9 cellular contexts compared by ENCODE assay signal in the genomic region with DNA sequence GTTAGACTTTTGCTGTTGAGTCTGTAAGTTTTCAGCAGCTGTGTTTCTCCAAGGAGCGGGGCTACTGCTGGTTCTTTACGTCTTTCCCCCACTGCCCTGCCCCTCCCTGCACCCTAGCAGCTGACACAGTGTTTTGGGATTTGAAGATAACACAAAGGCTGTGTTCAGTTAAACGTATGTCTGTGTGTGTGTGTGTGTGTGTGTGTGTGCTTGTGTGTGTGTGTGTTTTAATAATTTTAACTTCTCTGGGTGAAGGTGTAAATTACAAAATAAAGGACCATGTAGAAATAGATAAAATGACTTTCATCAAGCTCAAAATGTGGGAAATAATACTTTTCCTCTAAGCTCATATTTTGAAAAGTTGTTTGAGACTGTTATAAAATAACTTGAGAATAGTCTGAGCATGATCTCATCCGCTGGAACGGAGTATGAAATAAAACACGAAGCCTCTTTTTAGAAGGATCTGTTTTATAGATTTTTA. TPM values are rescaled to one million over a fixed set of nuclear protein-coding genes. Genes with fewer than 3 reads are reported as not detected.
DNase-seq lines count a peak whose midpoint lies in the region; ATAC-seq, FAIRE-seq and TF ChIP-seq lines count a peak whose summit lies in the region.
"Had no signal": no experiment of that assay in that cellular context is flagged by ENCODE, and none has a peak within 500 bp of the region (broad histone marks: within the 10 kb centered on the region; RNA-seq: fewer than 3 reads in every experiment).

No MANE protein-coding gene starts in this region.

- TF ChIP-seq EP300 in HepG2 (IDR thresholded peaks at IDR 0.05; ENCODE audit: low read depth in 2 of 2, low read length in 2 of 2) = no peak
- TF ChIP-seq EP300 in HepG2 (CRISPR knock-in tag; IDR thresholded peaks at IDR 0.05; ENCODE audit: borderline replicate concordance) = no peak

- no peak overlapping the region for H2AFZ ChIP-seq in HepG2 (ENCODE audit: low read length)

- H3K9ac ChIP-seq in liver (ENCODE audit: low read depth in 1 of 2, low read length in 2 of 2) (peak overlapping the region in 1 of 2 donors; percentile 29), HepG2 (ENCODE audit: insufficient read depth, low read depth, low read length) (no peak overlapping the region), mucosa of rectum (ENCODE audit: low read depth in 1 of 2, low read length in 2 of 2) (no peak overlapping the region)

- BruUV-seq in HepG2 (replicated peaks; lab: Mats Ljungman, UMichigan) = no TSS peak

- intact Hi-C loops in HepG2 (cut with micrococcal nuclease; ENCODE audit: unreplicated experiment) = loop anchor here (1.0 kb wide), 1 partner anchor 20 kb away; no protein-coding TSS in a partner anchor

- CTCF ChIA-PET in HepG2 (lab: Yijun Ruan, JAX; ENCODE audit: low intra/inter-chr PET ratio, low total read pairs) = no interaction called here

- H4K20me1 ChIP-seq in HepG2 (ENCODE audit: insufficient read depth, low read length) = peaks cover 9% of the 10 kb centered on the region

- WGBS in liver = 72% methylated on average over 6 of the region's 6 CpGs
- 91% methylated on average over 6 of the region's 6 CpGs for WGBS in HepG2 (ENCODE audit: low lambda C conversion rate)
- 39 to 42% methylated on average over 6 of the region's 6 CpGs for WGBS in esophagus, 2 donors

- H3K27ac ChIP-seq in liver (ENCODE audit: low read depth in 1 of 2, low read length in 2 of 2) (peak overlapping the region; percentile 54 to 61), HepG2 (ENCODE audit: extremely low read length, insufficient read depth, low read length) (no peak overlapping the region), esophagus (ENCODE audit: low read depth in 2 of 2, low read length in 1 of 2) (peak overlapping the region; percentile 82 to 89), mucosa of rectum (ENCODE audit: low read depth in 2 of 2, low read length in 2 of 2) (peak overlapping the region; percentile 75 to 80)

- H3K4me2 ChIP-seq in HepG2 (ENCODE audit: low read depth, low read length) = no peak overlapping the region

- no peak for FAIRE-seq in HepG2 (lab: Jason Lieb, UNC)

- POLR2A ChIA-PET in HepG2 (lab: Yijun Ruan, JAX) = no interaction called here

- DNase-seq in HepG2 (ENCODE audit: low spot score) (no peak), NCI-H510A (lab: John Stamatoyannopoulos, UW) (no peak), SIG-M5 treated with dmso at 0.1 percent for 504 hours (lab: John Stamatoyannopoulos, UW; ENCODE audit: unreplicated experiment) (no peak)

- in situ Hi-C loops in HepG2 (cut with HindIII; ENCODE audit: extremely low pct_ligation_motif_present, low pct_unique_long_range_greater_than_20kb) = no loop called here

- H3K4me3 ChIP-seq in liver (ENCODE audit: low read depth in 1 of 3, low read length in 3 of 3) = no peak overlapping the region
- no peak overlapping the region for H3K4me3 ChIP-seq in HepG2 (replicated peaks in 1 of 3; ENCODE audit: insufficient read depth in 1 of 3, low read depth in 2 of 3, low read length in 3 of 3)
- H3K4me3 ChIP-seq in esophagus (ENCODE audit: low read depth in 1 of 2, low read length in 2 of 2) = no peak overlapping the region
- H3K4me3 ChIP-seq in mucosa of rectum (ENCODE audit: low read length in 2 of 2) = no peak overlapping the region

- TF ChIP-seq POLR2A in HepG2 (IDR thresholded peaks at IDR 0.05; ENCODE audit: insufficient read depth in 1 of 2, low read depth in 2 of 2, low read length in 2 of 2) = no peak

- H3K27me3 ChIP-seq in liver (ENCODE audit: control insufficient read depth in 4 of 4, insufficient read depth in 4 of 4, low read length in 3 of 4) (no peaks in the 10 kb centered on the region), HepG2 (ENCODE audit: control insufficient read depth in 1 of 2, insufficient read depth in 2 of 2, low read length in 2 of 2) (no peaks in the 10 kb centered on the region), esophagus (ENCODE audit: control insufficient read depth in 1 of 2, insufficient read depth in 2 of 2, low read length in 2 of 2) (no peaks in the 10 kb centered on the region), mucosa of rectum (ENCODE audit: control insufficient read depth in 2 of 2, insufficient read depth in 2 of 2, low read length in 2 of 2) (no peaks in the 10 kb centered on the region)

- TF ChIP-seq RAD21 in liver (IDR thresholded peaks at IDR 0.05) (no peak), HepG2 (CRISPR knock-in tag; IDR thresholded peaks at IDR 0.05) (no peak)

- no peaks in the 10 kb centered on the region for H3K9me3 ChIP-seq in liver (ENCODE audit: control insufficient read depth in 4 of 4, low read length in 3 of 4)
- H3K9me3 ChIP-seq in HepG2 (ENCODE audit: low read length) = no peaks in the 10 kb centered on the region
- no peaks in the 10 kb centered on the region for H3K9me3 ChIP-seq in esophagus (ENCODE audit: control insufficient read depth in 2 of 2, insufficient read depth in 1 of 2, low read depth in 1 of 2, low read length in 1 of 2)
- H3K9me3 ChIP-seq in mucosa of rectum (ENCODE audit: control insufficient read depth in 2 of 2, low read length in 2 of 2) = no peaks in the 10 kb centered on the region

- H3K4me1 ChIP-seq in liver (ENCODE audit: control insufficient read depth in 4 of 4, insufficient read depth in 4 of 4, low read length in 3 of 4) = peaks cover 0 to 8% (median 4%) of the 10 kb centered on the region in 4 donors
- peaks cover 25% of the 10 kb centered on the region for H3K4me1 ChIP-seq in HepG2 (ENCODE audit: insufficient read depth, low read length)
- H3K4me1 ChIP-seq in esophagus (ENCODE audit: control insufficient read depth in 2 of 2, insufficient read depth in 2 of 2, low read length in 1 of 2) = peaks cover 2 to 13% of the 10 kb centered on the region in 2 donors
- H3K4me1 ChIP-seq in mucosa of rectum (ENCODE audit: control insufficient read depth in 2 of 2, insufficient read depth in 2 of 2, low read length in 2 of 2) = peaks cover 7 to 18% of the 10 kb centered on the region in 2 donors

- TF ChIP-seq CTCF in liver (IDR thresholded peaks at IDR 0.05; ENCODE audit: low read depth, low read length, missing input control) (no peak), HepG2 (CRISPR knock-in tag; IDR thresholded peaks at IDR 0.05) (no peak)

- peaks cover 74% of the 10 kb centered on the region for H3K79me2 ChIP-seq in HepG2 (ENCODE audit: insufficient read depth, low read length)

- H3K36me3 ChIP-seq in liver (ENCODE audit: control insufficient read depth in 4 of 4, insufficient read depth in 3 of 4, low read depth in 1 of 4, low read length in 3 of 4) (peaks cover 0 to 1% (median 0%) of the 10 kb centered on the region in 4 donors), HepG2 (replicated peaks in 1 of 2; ENCODE audit: control insufficient read depth in 1 of 2, insufficient read depth in 2 of 2, low read length in 2 of 2) (0 out of 5 replicates have a peak, but pooled peaks cover 0 to 4% of the 10 kb centered on the region in 2 experiments), esophagus (ENCODE audit: control insufficient read depth in 2 of 2, insufficient read depth in 2 of 2, low read length in 1 of 2) (no peaks in the 10 kb centered on the region), mucosa of rectum (ENCODE audit: control insufficient read depth in 2 of 2, insufficient read depth in 2 of 2, low read length in 2 of 2) (no peaks in the 10 kb centered on the region)

- ATAC-seq in HepG2 = no peak
- ATAC-seq in GM21529 (IDR thresholded peaks at IDR 0.05; ENCODE audit: unreplicated experiment) = no peak
- ATAC-seq in GM21360 (IDR thresholded peaks at IDR 0.05; ENCODE audit: unreplicated experiment) = no peak

RNA-seq across cellular contexts. Expression of gene ABL1, which starts 10.9 kb away (rescaled TPM):
- total RNA-seq in liver (10 to 100 TPM; 11.2 to 14.2 TPM), HepG2 (2016; rRNA removed; fragmentation: Illumina TruSeq; extraction: Trizol) (19.3 and 20.4 TPM in 2 replicates)
- polyA plus RNA-seq in liver (10 to 100 TPM in 1 of 2 donors, 1 to 10 TPM in 1; 4.2 to 10.7 TPM), HepG2 (2011; rRNA removed) (10.8 and 14.1 TPM in 2 replicates), esophagus (10 to 100 TPM; 13.6 to 19.0 TPM)
- 2.2 and 2.4 TPM in 2 replicates for total RNA-seq in HepG2 (2016; cell fraction: cytosol; rRNA removed; fragmentation: Illumina TruSeq; extraction: Trizol; ENCODE audit: low read depth)
- total RNA-seq in HepG2 (2016; cell fraction: insoluble cytoplasmic fraction; rRNA removed; fragmentation: Illumina TruSeq; extraction: Trizol) = 15.8 and 21.7 TPM in 2 replicates
- total RNA-seq in HepG2 (2016; cell fraction: membrane; rRNA removed; fragmentation: Illumina TruSeq; extraction: Trizol) = 9.2 and 9.8 TPM in 2 replicates
- total RNA-seq in HepG2 (2016; cell fraction: nucleus; rRNA removed; fragmentation: Illumina TruSeq; extraction: Trizol) = 21.9 and 22.1 TPM in 2 replicates
- polyA plus RNA-seq in HepG2 (2011; cell fraction: cytosol; rRNA removed) = 11.9 and 13.3 TPM in 2 replicates
- polyA plus RNA-seq in HepG2 (2011; cell fraction: nucleus; rRNA removed) = 13.6 and 15.9 TPM in 2 replicates
- 17.7 and 20.4 TPM in 2 replicates for polyA plus RNA-seq in HepG2 (2012)
- 1.8 and 1.9 TPM in 2 replicates for polyA plus RNA-seq in HepG2 (2016; cell fraction: cytosol; fragmentation: Illumina TruSeq; extraction: Trizol; ENCODE audit: low read depth)
- polyA plus RNA-seq in HepG2 (2016; cell fraction: insoluble cytoplasmic fraction; fragmentation: Illumina TruSeq; extraction: Trizol; ENCODE audit: low read depth) = 15.4 and 23.6 TPM in 2 replicates
- 4.9 and 5.1 TPM in 2 replicates for polyA plus RNA-seq in HepG2 (2016; cell fraction: membrane; fragmentation: Illumina TruSeq; extraction: Trizol; ENCODE audit: low read depth)
- polyA plus RNA-seq in HepG2 (2016; cell fraction: nucleus; fragmentation: Illumina TruSeq; extraction: Trizol; ENCODE audit: insufficient read depth, low read depth) = 30.9 and 34.3 TPM in 2 replicates
- 34.8 and 80.5 TPM in 2 replicates for polyA minus RNA-seq in HepG2 (2011; rRNA and poly(A)+ RNA removed; ENCODE audit: low replicate concordance)
- polyA minus RNA-seq in HepG2 (2011; cell fraction: cytosol; rRNA and poly(A)+ RNA removed) = 19.1 and 20.7 TPM in 2 replicates
- 24.1 and 29.0 TPM in 2 replicates for polyA minus RNA-seq in HepG2 (2011; cell fraction: nucleus; rRNA and poly(A)+ RNA removed)

RNA-seq across cellular contexts. Expression of gene QRFP, which starts 50.7 kb away (rescaled TPM):
- under 1 TPM in 1 of 2 donors, not detected in 1; 0.05 TPM for total RNA-seq in liver
- not detected for polyA plus RNA-seq in liver
- total RNA-seq in HepG2 (2016; rRNA removed; fragmentation: Illumina TruSeq; extraction: Trizol) = not detected in 2 replicates
- total RNA-seq in HepG2 (2016; cell fraction: cytosol; rRNA removed; fragmentation: Illumina TruSeq; extraction: Trizol; ENCODE audit: low read depth) = not detected in 2 replicates
- total RNA-seq in HepG2 (2016; cell fraction: insoluble cytoplasmic fraction; rRNA removed; fragmentation: Illumina TruSeq; extraction: Trizol) = not detected in 2 replicates
- not detected in 2 replicates for total RNA-seq in HepG2 (2016; cell fraction: membrane; rRNA removed; fragmentation: Illumina TruSeq; extraction: Trizol)
- not detected in 2 replicates for total RNA-seq in HepG2 (2016; cell fraction: nucleus; rRNA removed; fragmentation: Illumina TruSeq; extraction: Trizol)
- not detected in 2 replicates for polyA plus RNA-seq in HepG2 (2011; rRNA removed)
- polyA plus RNA-seq in HepG2 (2011; cell fraction: cytosol; rRNA removed) = not detected in 2 replicates
- not detected in 2 replicates for polyA plus RNA-seq in HepG2 (2011; cell fraction: nucleus; rRNA removed)
- polyA plus RNA-seq in HepG2 (2012) = 0.15 TPM in 1 of 2 replicates, not detected in the other
- not detected in 2 replicates for polyA plus RNA-seq in HepG2 (2016; cell fraction: cytosol; fragmentation: Illumina TruSeq; extraction: Trizol; ENCODE audit: low read depth)
- not detected in 2 replicates for polyA plus RNA-seq in HepG2 (2016; cell fraction: insoluble cytoplasmic fraction; fragmentation: Illumina TruSeq; extraction: Trizol; ENCODE audit: low read depth)
- polyA plus RNA-seq in HepG2 (2016; cell fraction: membrane; fragmentation: Illumina TruSeq; extraction: Trizol; ENCODE audit: low read depth) = not detected in 2 replicates
- not detected in 2 replicates for polyA plus RNA-seq in HepG2 (2016; cell fraction: nucleus; fragmentation: Illumina TruSeq; extraction: Trizol; ENCODE audit: insufficient read depth, low read depth)
- polyA minus RNA-seq in HepG2 (2011; rRNA and poly(A)+ RNA removed; ENCODE audit: low replicate concordance) = not detected in 2 replicates
- polyA minus RNA-seq in HepG2 (2011; cell fraction: cytosol; rRNA and poly(A)+ RNA removed) = not detected in 2 replicates
- not detected in 2 replicates for polyA minus RNA-seq in HepG2 (2011; cell fraction: nucleus; rRNA and poly(A)+ RNA removed)
- under 1 TPM; 0.08 to 0.16 TPM for polyA plus RNA-seq in esophagus
- total RNA-seq: epithelial cell of proximal tubule had no signal
